Comparison of ENCODE assay signal across 1 cellular context in genomic region chr1:169793730-169794129, GRCh38.
TF ChIP-seq lines count a peak whose summit lies in the region.

No MANE protein-coding gene starts in this region.

TF ChIP-seq in WTC11, 78 proteins besides CTCF, POLR2A, EP300 and RAD21 (continued from another document):
- TF ChIP-seq ATF3 (CRISPR knock-in tag; conservative IDR thresholded peaks at IDR 0.05): no peak
- no peak for TF ChIP-seq KAT7 (CRISPR knock-in tag; IDR thresholded peaks at IDR 0.05; ENCODE audit: borderline replicate concordance)
- no peak for TF ChIP-seq ERG (CRISPR knock-in tag; IDR thresholded peaks at IDR 0.05)
- no peak for TF ChIP-seq ZNF512 (CRISPR knock-in tag; IDR thresholded peaks at IDR 0.05; ENCODE audit: borderline replicate concordance)
- TF ChIP-seq USF2 (CRISPR knock-in tag; IDR thresholded peaks at IDR 0.05): no peak
- no peak for TF ChIP-seq MXD4 (CRISPR knock-in tag; IDR thresholded peaks at IDR 0.05; ENCODE audit: borderline replicate concordance)
